Comparison of ENCODE assay signal across 18 cellular contexts in the genomic region with DNA sequence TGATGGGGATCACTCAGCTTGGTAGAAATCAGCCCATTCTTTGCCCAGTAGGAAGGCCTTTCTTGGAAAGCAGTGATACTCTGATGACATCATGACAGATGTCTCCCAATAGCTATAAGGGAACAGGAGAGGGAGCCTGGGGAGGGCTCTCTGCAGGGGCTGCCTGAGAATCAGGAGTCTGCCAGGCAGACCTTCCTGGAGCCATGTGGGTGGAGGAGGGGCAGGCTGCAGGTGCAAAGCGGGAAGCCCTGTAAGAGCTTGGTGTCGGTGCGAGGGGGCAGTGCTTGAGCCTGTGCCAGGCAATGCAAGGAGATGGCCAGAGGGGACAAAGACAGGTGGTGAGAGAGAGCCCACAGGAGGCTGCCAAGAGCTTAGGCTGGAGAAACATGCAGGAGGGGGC. TPM values are rescaled to one million over a fixed set of nuclear protein-coding genes. Genes with fewer than 3 reads are reported as not detected.
DNase-seq lines count a peak whose midpoint lies in the region; ATAC-seq lines count a peak whose summit lies in the region.
"Had no signal": no experiment of that assay in that cellular context is flagged by ENCODE, and none has a peak within 500 bp of the region (broad histone marks: within the 10 kb centered on the region; RNA-seq: fewer than 3 reads in every experiment).

No MANE protein-coding gene starts in this region.

- H3K18ac ChIP-seq in neuronal stem cell (ENCODE audit: low read length) = peak overlapping the region; percentile 54

- no peak overlapping the region for H3K23ac ChIP-seq in neuronal stem cell (ENCODE audit: low read depth, low read length, poor library complexity)

- H3K9ac ChIP-seq in neuronal stem cell (ENCODE audit: low read depth, low read length, poor library complexity) = no peak overlapping the region

- H3K9me3 ChIP-seq in SJCRH30 (replicated peaks) (no peaks in the 10 kb centered on the region), neuronal stem cell (replicated peaks in 1 of 2; ENCODE audit: control insufficient read depth in 2 of 2, insufficient read depth in 1 of 2, low read depth in 1 of 2, low read length in 2 of 2) (peaks cover 2 to 4% of the 10 kb centered on the region in 2 donors)
- H3K9me3 ChIP-seq: upper lobe of right lung had no signal

- H4K8ac ChIP-seq in neuronal stem cell (ENCODE audit: low read depth, low read length) = peak overlapping the region; percentile 78

- WGBS in neuronal stem cell (ENCODE audit: extremely low coverage in 2 of 2, insufficient read length in 2 of 2, insufficient replicate concordance in 1 of 2), 2 donors = no CpG with 5 or more reads among the region's 3 CpGs

- no peaks in the 10 kb centered on the region for H3K79me1 ChIP-seq in neuronal stem cell (ENCODE audit: low read depth, low read length)

- H3K36me3 ChIP-seq in SJCRH30 (no peaks in the 10 kb centered on the region), neuronal stem cell (replicated peaks in 1 of 2; ENCODE audit: control insufficient read depth in 2 of 2, insufficient read depth in 2 of 2, low read length in 2 of 2) (no peaks in the 10 kb centered on the region)
- H3K36me3 ChIP-seq: upper lobe of right lung had no signal

- H2BK12ac ChIP-seq in neuronal stem cell (ENCODE audit: low read length) = no peak overlapping the region

- no peak overlapping the region for H2BK15ac ChIP-seq in neuronal stem cell (ENCODE audit: low read length)

- H3K4me3 ChIP-seq in SJCRH30 (no peak overlapping the region), neuronal stem cell (ENCODE audit: low read length in 2 of 2) (no peak overlapping the region)
- H3K4me3 ChIP-seq: dorsolateral prefrontal cortex, upper lobe of right lung had no signal

- H3K14ac ChIP-seq in neuronal stem cell (ENCODE audit: low read length) = no peak overlapping the region

- no peak overlapping the region for H2AFZ ChIP-seq in neuronal stem cell (ENCODE audit: low read length)

- no peak overlapping the region for H3K4me2 ChIP-seq in neuronal stem cell (ENCODE audit: insufficient read depth, low read length, poor library complexity, severe bottlenecking)

- no peak overlapping the region for H3K4ac ChIP-seq in neuronal stem cell (ENCODE audit: low read length)

- H4K91ac ChIP-seq in neuronal stem cell (ENCODE audit: low read depth, low read length, poor library complexity) = no peak overlapping the region

- no peak for ATAC-seq in HG03342 (IDR thresholded peaks at IDR 0.05; ENCODE audit: unreplicated experiment)
- ATAC-seq: CD8-positive, alpha-beta T cell; stimulated activated naive CD8-positive, alpha-beta T cell treated with anti-CD3 and anti-CD28 coated beads, Interleukin-15, Interleukin-2, amounts not matched to agents 100 U/mL and 50 U/mL, for 24 hours had no signal

- H3K27ac ChIP-seq in SJCRH30 = no peak overlapping the region
- H3K27ac ChIP-seq in neuronal stem cell (replicated peaks; ENCODE audit: low read length) = no peak overlapping the region
- H3K27ac ChIP-seq: upper lobe of right lung had no signal

- H3K27me3 ChIP-seq in SJCRH30 (no peaks in the 10 kb centered on the region), neuronal stem cell (ENCODE audit: control insufficient read depth in 3 of 3, insufficient read depth in 3 of 3, low read depth in 1 of 3, low read length in 3 of 3) (peaks cover 0 to 20% (median 4%) of the 10 kb centered on the region in 3 experiments)
- H3K27me3 ChIP-seq: upper lobe of right lung had no signal

- no peak overlapping the region for H2AK5ac ChIP-seq in neuronal stem cell (ENCODE audit: low read depth, low read length)

- DNase-seq in NCI-H2107 treated with DMSO at 0.1 percent for 48 hours (lab: John Stamatoyannopoulos, UW; ENCODE audit: unreplicated experiment) (peak; percentile 25), NCI-H2107 (lab: John Stamatoyannopoulos, UW) (no peak), NCI-H2171 treated with DMSO at 0.1 percent for 48 hours (lab: John Stamatoyannopoulos, UW) (peak; percentile 62), SJCRH30 (peak; percentile 43 to 64), neuronal stem cell (ENCODE audit: low spot score) (no peak), LoVo (ENCODE audit: low spot score) (no peak), GM19238 (ENCODE audit: insufficient read length, low spot score) (no peak)
- DNase-seq: activated CD4-positive, alpha-beta T cell treated with anti-CD3 and anti-CD28 coated beads, Interleukin-2, amount 10 ng/mL, durations not matched to agents 7 days and 5 days; activated naive CD4-positive, alpha-beta T cell treated with anti-CD3 and anti-CD28 coated beads for 36 hours; CD8-positive, alpha-beta T cell; GDM1; mesendoderm; NCI-H187; stimulated activated CD4-positive, alpha-beta T cell treated with anti-CD3 and anti-CD28 coated beads, Interleukin-15, amount 100 ng/mL, for 24 hours; stimulated activated naive CD8-positive, alpha-beta T cell treated with anti-CD3 and anti-CD28 coated beads, Interleukin-15, Interleukin-2, amounts not matched to agents 100 U/mL and 50 U/mL, for 24 hours had no signal

- peaks cover 27% of the 10 kb centered on the region for H3K4me1 ChIP-seq in SJCRH30
- H3K4me1 ChIP-seq in neuronal stem cell (ENCODE audit: control insufficient read depth in 2 of 2, insufficient read depth in 1 of 2, low read depth in 1 of 2, low read length in 2 of 2) = peaks cover 0 to 6% of the 10 kb centered on the region in 2 donors

- no peak overlapping the region for H2BK5ac ChIP-seq in neuronal stem cell (ENCODE audit: low read length)

- no peak overlapping the region for H2BK120ac ChIP-seq in neuronal stem cell (ENCODE audit: low read depth, low read length)

RNA-seq across cellular contexts. Expression of a gene that starts 5.0 kb away (rescaled TPM):
- 57.6 and 65.1 TPM in 2 replicates for total RNA-seq in SJCRH30 (2014; rRNA removed; shearing (Covaris generic))
- 19.8 TPM for polyA plus RNA-seq in neuronal stem cell (2013, experiment 1 of 2)
- 19.8 TPM for polyA plus RNA-seq in neuronal stem cell (2013, experiment 2 of 2)
- total RNA-seq: activated CD4-positive, alpha-beta T cell treated with anti-CD3 and anti-CD28 coated beads, Interleukin-2, amount 10 ng/mL, durations not matched to agents 7 days and 5 days had no signal

Comparison
In these comparisons a context has a peak if more than half of its experiments do, and no peak if none do; other contexts are left out.
1. DNase-seq: peak in NCI-H2107 treated with DMSO at 0.1 percent for 48 hours (single experiment), NCI-H2171 treated with DMSO at 0.1 percent for 48 hours (single experiment) and SJCRH30 (2 of 2); none in NCI-H2107 (single experiment), neuronal stem cell (single experiment), LoVo (single experiment) and GM19238 (single experiment).